Comparison of ENCODE assay signal across 8 cellular contexts in the genomic region with DNA sequence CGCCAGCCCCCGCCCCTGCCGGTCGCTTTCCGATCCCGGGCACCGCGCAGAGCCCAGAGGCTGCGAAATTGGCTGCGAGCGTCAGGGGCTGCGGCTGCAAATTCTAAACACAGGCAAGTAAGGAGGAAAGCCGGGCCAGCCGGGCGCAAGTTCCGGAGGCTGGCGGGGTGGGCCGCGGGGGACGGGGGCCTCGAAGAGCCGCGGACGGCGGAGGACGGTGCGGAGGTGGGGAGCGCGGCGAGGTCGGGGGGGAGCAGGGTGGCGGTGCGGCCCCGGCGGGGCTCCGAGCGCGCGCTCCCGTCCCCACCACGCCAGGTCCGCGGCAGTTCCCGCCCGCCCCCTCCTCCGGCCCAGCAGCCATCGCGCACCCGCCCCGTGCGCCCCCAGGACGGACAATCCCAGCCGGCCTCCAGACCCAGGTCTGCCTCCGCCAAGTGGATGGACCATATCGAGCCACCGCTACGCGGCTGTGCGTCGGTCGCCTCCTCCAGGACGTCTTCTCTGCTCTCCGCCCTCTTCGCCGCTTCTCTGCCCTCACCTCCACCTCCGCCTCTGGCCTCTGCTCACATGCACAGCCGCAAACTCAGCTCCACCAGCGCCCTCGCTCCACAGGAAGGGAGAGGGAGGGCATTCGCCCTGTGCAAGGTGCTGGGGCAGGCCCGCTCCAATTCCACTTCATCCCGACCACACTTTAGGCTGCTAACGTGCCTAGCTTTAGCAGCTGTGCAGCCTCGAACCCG. TPM values are rescaled to one million over a fixed set of nuclear protein-coding genes. Genes with fewer than 3 reads are reported as not detected.
DNase-seq lines count a peak whose midpoint lies in the region; ATAC-seq lines count a peak whose summit lies in the region.

No MANE protein-coding gene starts in this region.

- peak; percentile 47 for ATAC-seq in activated T-helper 17 cell treated with anti-CD3 and anti-CD28 coated beads, Interleukin-2, amount 50 U/mL, for 72 hours (replicated peaks)
- ATAC-seq in stimulated activated naive CD8-positive, alpha-beta T cell treated with anti-CD3 and anti-CD28 coated beads, Interleukin-15, Interleukin-2, amounts not matched to agents 100 U/mL and 50 U/mL, for 24 hours: peak; percentile 33
- ATAC-seq in GM21367 (IDR thresholded peaks at IDR 0.05; ENCODE audit: unreplicated experiment): no peak
- ATAC-seq in HG02840 (IDR thresholded peaks at IDR 0.05; ENCODE audit: low FRiP score, unreplicated experiment): no peak

- H3K36me3 ChIP-seq in iPS-15b (ENCODE audit: control insufficient read depth, insufficient read depth, low read length): no peaks in the 10 kb centered on the region

- peaks cover 73% of the 10 kb centered on the region for H3K27me3 Mint-ChIP-seq in T-helper 1 cell treated with Interleukin-12 subunit alpha and Interleukin-12 subunit beta and Interleukin-4 antibody, amounts not matched to agents 30 μg/mL and 1 μg/mL, for 36 hours (ENCODE audit: low read depth)
- H3K27me3 Mint-ChIP-seq in activated T-helper 17 cell treated with anti-CD3 and anti-CD28 coated beads, Interleukin-2, amount 50 U/mL, for 72 hours: peaks cover 45% of the 10 kb centered on the region

- H3K4me3 Mint-ChIP-seq in T-helper 1 cell treated with Interleukin-12 subunit alpha and Interleukin-12 subunit beta and Interleukin-4 antibody, amounts not matched to agents 30 μg/mL and 1 μg/mL, for 36 hours: peak overlapping the region; percentile 84
- peak overlapping the region; percentile 79 for H3K4me3 Mint-ChIP-seq in activated T-helper 17 cell treated with anti-CD3 and anti-CD28 coated beads, Interleukin-2, amount 50 U/mL, for 72 hours

- H3K9me3 ChIP-seq in iPS-15b (ENCODE audit: control insufficient read depth, insufficient read depth, low read length): no peaks in the 10 kb centered on the region

- peaks cover 2% of the 10 kb centered on the region for H3K4me1 ChIP-seq in iPS-15b (ENCODE audit: control insufficient read depth, insufficient read depth, low read length)

- H3K9ac ChIP-seq in iPS-15b (ENCODE audit: low read depth, low read length): no peak overlapping the region

- DNase-seq in T-helper 1 cell (no peak), HuH-7 (ENCODE audit: low spot score) (no peak)
- peak; percentile 35 for DNase-seq in stimulated activated naive CD8-positive, alpha-beta T cell treated with anti-CD3 and anti-CD28 coated beads, Interleukin-15, Interleukin-2, amounts not matched to agents 100 U/mL and 50 U/mL, for 24 hours

- peaks cover 31% of the 10 kb centered on the region for H3K27me3 ChIP-seq in iPS-15b (ENCODE audit: control insufficient read depth, insufficient read depth, low read length)

- peak overlapping the region; percentile 63 for H3K4me3 ChIP-seq in iPS-15b (ENCODE audit: low read depth, low read length)

- no peaks in the 10 kb centered on the region for H3K36me3 Mint-ChIP-seq in T-helper 1 cell treated with Interleukin-12 subunit alpha and Interleukin-12 subunit beta and Interleukin-4 antibody, amounts not matched to agents 30 μg/mL and 1 μg/mL, for 36 hours (ENCODE audit: low read depth)
- no peaks in the 10 kb centered on the region for H3K36me3 Mint-ChIP-seq in activated T-helper 17 cell treated with anti-CD3 and anti-CD28 coated beads, Interleukin-2, amount 50 U/mL, for 72 hours (ENCODE audit: low read depth)

- H3K9me3 Mint-ChIP-seq in T-helper 1 cell treated with Interleukin-12 subunit alpha and Interleukin-12 subunit beta and Interleukin-4 antibody, amounts not matched to agents 30 μg/mL and 1 μg/mL, for 36 hours: no peaks in the 10 kb centered on the region
- H3K9me3 Mint-ChIP-seq in activated T-helper 17 cell treated with anti-CD3 and anti-CD28 coated beads, Interleukin-2, amount 50 U/mL, for 72 hours: no peaks in the 10 kb centered on the region

- H3K4me1 Mint-ChIP-seq in T-helper 1 cell treated with Interleukin-12 subunit alpha and Interleukin-12 subunit beta and Interleukin-4 antibody, amounts not matched to agents 30 μg/mL and 1 μg/mL, for 36 hours (ENCODE audit: low read depth): peaks cover 25% of the 10 kb centered on the region
- H3K4me1 Mint-ChIP-seq in activated T-helper 17 cell treated with anti-CD3 and anti-CD28 coated beads, Interleukin-2, amount 50 U/mL, for 72 hours: peaks cover 26% of the 10 kb centered on the region

- no peak overlapping the region for H3K27ac Mint-ChIP-seq in T-helper 1 cell treated with Interleukin-12 subunit alpha and Interleukin-12 subunit beta and Interleukin-4 antibody, amounts not matched to agents 30 μg/mL and 1 μg/mL, for 36 hours
- no peak overlapping the region for H3K27ac Mint-ChIP-seq in activated T-helper 17 cell treated with anti-CD3 and anti-CD28 coated beads, Interleukin-2, amount 50 U/mL, for 72 hours

RNA-seq across cellular contexts. Expression of a gene that starts 7.2 kb away (rescaled TPM):
- 1 to 10 TPM in 1 of 2 donors, under 1 TPM in 1; 0.24 to 2.2 TPM for total RNA-seq in activated T-helper 17 cell treated with anti-CD3 and anti-CD28 coated beads, Interleukin-2, amount 50 U/mL, for 72 hours

Comparison
In these comparisons a context has a peak if more than half of its experiments do, and no peak if none do; other contexts are left out.
1. ATAC-seq: peak in activated T-helper 17 cell treated with anti-CD3 and anti-CD28 coated beads, Interleukin-2, amount 50 U/mL, for 72 hours (single experiment) and stimulated activated naive CD8-positive, alpha-beta T cell treated with anti-CD3 and anti-CD28 coated beads, Interleukin-15, Interleukin-2, amounts not matched to agents 100 U/mL and 50 U/mL, for 24 hours (single experiment); none in GM21367 (single experiment) and HG02840 (single experiment).